ENCODE assay signal across 9 cellular contexts in genomic region chr11:117229931-117230285, GRCh38. TPM values are rescaled to one million over a fixed set of nuclear protein-coding genes. Genes with fewer than 3 reads are reported as not detected.
DNase-seq lines count a peak whose midpoint lies in the region; ATAC-seq and TF ChIP-seq lines count a peak whose summit lies in the region.
"Had no signal": no experiment of that assay in that cellular context is flagged by ENCODE, and none has a peak within 500 bp of the region (broad histone marks: within the 10 kb centered on the region; RNA-seq: fewer than 3 reads in every experiment).

No MANE protein-coding gene starts in this region.

- peaks cover 41% of the 10 kb centered on the region for H3K36me3 ChIP-seq in CD8-positive, alpha-beta memory T cell (ENCODE audit: insufficient read depth, low read length)

- intact Hi-C loops in natural killer cell (cut with micrococcal nuclease), result loop anchor here (1.0 to 10.0 kb wide), 7 partner anchors 51 to 498 kb away; partner anchors contain the start of genes BUD13, CEP164 and PAFAH1B2
- intact Hi-C loops in left cardiac atrium (cut with DNase I), result loop anchor here (5.0 to 10.0 kb wide), 4 partner anchors 355 to 445 kb away; partner anchors contain the start of genes APOA5 (in 1 of the 2) and ZPR1 (in 1 of the 2)

- peaks cover 16 to 64% (median 16%) of the 10 kb centered on the region in 3 donors for H3K36me3 Mint-ChIP-seq in CD8-positive, alpha-beta memory T cell
- H3K36me3 Mint-ChIP-seq in activated naive CD8-positive, alpha-beta T cell treated with anti-CD3 and anti-CD28 coated beads, Interleukin-2, amount 50 U/mL, for 24 hours (ENCODE audit: low read depth), result peaks cover 39% of the 10 kb centered on the region
- no peaks in the 10 kb centered on the region for H3K36me3 Mint-ChIP-seq in natural killer cell

- H3K27me3 Mint-ChIP-seq in CD8-positive, alpha-beta memory T cell, result no peaks in the 10 kb centered on the region
- H3K27me3 Mint-ChIP-seq in activated naive CD8-positive, alpha-beta T cell treated with anti-CD3 and anti-CD28 coated beads, Interleukin-2, amount 50 U/mL, for 24 hours, result no peaks in the 10 kb centered on the region
- no peaks in the 10 kb centered on the region for H3K27me3 Mint-ChIP-seq in natural killer cell (ENCODE audit: low read depth in 2 of 2)

- peaks cover 54 to 71% (median 62%) of the 10 kb centered on the region in 3 donors for H3K4me1 Mint-ChIP-seq in CD8-positive, alpha-beta memory T cell
- H3K4me1 Mint-ChIP-seq in activated naive CD8-positive, alpha-beta T cell treated with anti-CD3 and anti-CD28 coated beads, Interleukin-2, amount 50 U/mL, for 24 hours, result peaks cover 44% of the 10 kb centered on the region
- H3K4me1 Mint-ChIP-seq in natural killer cell, result peaks cover 47 to 64% of the 10 kb centered on the region in 2 donors

- ATAC-seq in activated naive CD8-positive, alpha-beta T cell treated with anti-CD3 and anti-CD28 coated beads, Interleukin-2, amount 50 U/mL, for 24 hours, result peak; percentile 6
- ATAC-seq in natural killer cell (peak in 2 of 3 donors; percentile 0 to 10), left cardiac atrium (no peak), GM19328 (IDR thresholded peaks at IDR 0.05; ENCODE audit: unreplicated experiment) (no peak)

- H3K27ac Mint-ChIP-seq in CD8-positive, alpha-beta memory T cell, result peak overlapping the region; percentile 92 to 99 (median 96)
- peak overlapping the region; percentile 100 for H3K27ac Mint-ChIP-seq in activated naive CD8-positive, alpha-beta T cell treated with anti-CD3 and anti-CD28 coated beads, Interleukin-2, amount 50 U/mL, for 24 hours
- peak overlapping the region; percentile 93 to 99 for H3K27ac Mint-ChIP-seq in natural killer cell

- H3K9me3 Mint-ChIP-seq in CD8-positive, alpha-beta memory T cell, result no peaks in the 10 kb centered on the region
- no peaks in the 10 kb centered on the region for H3K9me3 Mint-ChIP-seq in activated naive CD8-positive, alpha-beta T cell treated with anti-CD3 and anti-CD28 coated beads, Interleukin-2, amount 50 U/mL, for 24 hours
- H3K9me3 Mint-ChIP-seq in natural killer cell, result no peaks in the 10 kb centered on the region

- peak overlapping the region; percentile 92 for H3K27ac ChIP-seq in CD8-positive, alpha-beta memory T cell (ENCODE audit: low read depth, low read length)

- in situ Hi-C loops in ACHN (cut with HindIII; ENCODE audit: low pct_ligation_motif_present, low pct_unique_long_range_greater_than_20kb, low sequenced_read_pairs), result no loop called here

- no peak for TF ChIP-seq CTCF in natural killer cell (IDR thresholded peaks at IDR 0.05)

- peaks cover 42% of the 10 kb centered on the region for H3K4me1 ChIP-seq in CD8-positive, alpha-beta memory T cell (ENCODE audit: insufficient read depth, low read length)

- H3K27me3 ChIP-seq in CD8-positive, alpha-beta memory T cell (ENCODE audit: insufficient read depth, low read length, poor library complexity, severe bottlenecking), result no peaks in the 10 kb centered on the region

- H3K4me3 Mint-ChIP-seq in CD8-positive, alpha-beta memory T cell, result peak overlapping the region; percentile 90 to 100 (median 98)
- peak overlapping the region; percentile 96 for H3K4me3 Mint-ChIP-seq in activated naive CD8-positive, alpha-beta T cell treated with anti-CD3 and anti-CD28 coated beads, Interleukin-2, amount 50 U/mL, for 24 hours
- H3K4me3 Mint-ChIP-seq in natural killer cell, result peak overlapping the region; percentile 96

- POLR2A ChIA-PET in CD8-positive, alpha-beta memory T cell (lab: Charles Lee), result interaction anchor here (0.6 to 4.0 kb wide), 2 partner anchors 51 to 183 kb away, joined by 3 to 21 read pairs; partner anchors contain the start of gene SIDT2

- DNase-seq in CD8-positive, alpha-beta memory T cell, result no peak
- DNase-seq in Jurkat, Clone E6-1 (ENCODE audit: low read depth, low spot score), result no peak
- no peak for DNase-seq in activated naive CD8-positive, alpha-beta T cell treated with anti-CD3 and anti-CD28 coated beads, Interleukin-2, amount 50 U/mL, for 24 hours
- DNase-seq in natural killer cell (no peak), left cardiac atrium (no peak), ACHN (no peak), COLO668 (lab: John Stamatoyannopoulos, UW; ENCODE audit: unreplicated experiment) (no peak)
- DNase-seq: NCI-H226 had no signal

- CTCF ChIA-PET in CD8-positive, alpha-beta memory T cell (lab: Charles Lee), result interaction anchor here (0.6 to 2.8 kb wide), 7 partner anchors 16 to 439 kb away, joined by 3 to 8 read pairs (median 3); partner anchors contain the start of genes APOA5 and SIDT2

- H3K9me3 ChIP-seq in CD8-positive, alpha-beta memory T cell (ENCODE audit: low read length), result no peaks in the 10 kb centered on the region

- H3K4me3 ChIP-seq in CD8-positive, alpha-beta memory T cell (ENCODE audit: low read length), result peak overlapping the region; percentile 91
- H3K4me3 ChIP-seq in Jurkat, Clone E6-1 (ENCODE audit: low read length), result peak overlapping the region; percentile 96

RNA-seq across cellular contexts. Expression of gene PCSK7, which starts 2.0 kb away (rescaled TPM):
- 100 to 1,000 TPM in 1 of 2 experiments, 10 to 100 TPM in 1; 99.6 to 101 TPM for total RNA-seq in CD8-positive, alpha-beta memory T cell
- 81.7 TPM for polyA plus RNA-seq in CD8-positive, alpha-beta memory T cell
- 34.8 TPM for polyA plus RNA-seq in Jurkat, Clone E6-1 (2012; ENCODE audit: insufficient read depth, insufficient read length)
- 100 to 1,000 TPM; 397 to 471 (median 441) TPM for total RNA-seq in natural killer cell
- 10 to 100 TPM; 29.2 to 42.5 TPM for total RNA-seq in left cardiac atrium

RNA-seq across cellular contexts. Expression of gene RNF214, which starts 2.6 kb away (rescaled TPM):
- 10 to 100 TPM; 25.1 to 25.3 TPM for total RNA-seq in CD8-positive, alpha-beta memory T cell
- 35.0 TPM for polyA plus RNA-seq in CD8-positive, alpha-beta memory T cell
- polyA plus RNA-seq in Jurkat, Clone E6-1 (2012; ENCODE audit: insufficient read depth, insufficient read length), result 25.1 TPM
- total RNA-seq in natural killer cell, result 10 to 100 TPM; 13.7 to 20.7 (median 17.3) TPM
- total RNA-seq in left cardiac atrium, result 10 to 100 TPM; 20.3 to 21.0 TPM

RNA-seq across cellular contexts. Expression of gene TAGLN, which starts 30.7 kb away (rescaled TPM):
- 1 to 10 TPM; 1.8 to 2.2 TPM for total RNA-seq in CD8-positive, alpha-beta memory T cell
- polyA plus RNA-seq in CD8-positive, alpha-beta memory T cell, result 0.35 TPM
- polyA plus RNA-seq in Jurkat, Clone E6-1 (2012; ENCODE audit: insufficient read depth, insufficient read length), result 5.0 TPM
- total RNA-seq in natural killer cell, result 10 to 100 TPM in 1 of 3 donors, 1 to 10 TPM in 2; 8.2 to 18.0 (median 8.3) TPM
- 1,000 to 10,000 TPM in 1 of 2 donors, 100 to 1,000 TPM in 1; 829 to 1,367 TPM for total RNA-seq in left cardiac atrium

RNA-seq across cellular contexts. Expression of gene SIDT2, which starts 51.4 kb away (rescaled TPM):
- 10 to 100 TPM; 13.8 to 14.9 TPM for total RNA-seq in CD8-positive, alpha-beta memory T cell
- 2.0 TPM for polyA plus RNA-seq in CD8-positive, alpha-beta memory T cell
- 26.6 TPM for polyA plus RNA-seq in Jurkat, Clone E6-1 (2012; ENCODE audit: insufficient read depth, insufficient read length)
- total RNA-seq in natural killer cell (100 to 1,000 TPM in 1 of 3 donors, 10 to 100 TPM in 2; 80.0 to 111 (median 82.0) TPM), left cardiac atrium (10 to 100 TPM; 40.8 to 48.5 TPM)

Comparison
In these comparisons a context has a peak if more than half of its experiments do, and no peak if none do; other contexts are left out.
1. ATAC-seq: peak in activated naive CD8-positive, alpha-beta T cell treated with anti-CD3 and anti-CD28 coated beads, Interleukin-2, amount 50 U/mL, for 24 hours (single experiment) and natural killer cell (2 of 3); none in left cardiac atrium (0 of 2) and GM19328 (single experiment).
2. RNA of gene TAGLN, which starts 30.7 kb away (total RNA-seq): 829 to 1,367 TPM in left cardiac atrium; 8.2 to 18.0 TPM in natural killer cell and 1.8 to 2.2 TPM in CD8-positive, alpha-beta memory T cell; every median in the first group is over 10 times any median in the second.
3. Peak in every context shown above with its lines, with median percentiles within 50 percentile points of each other: H3K27ac Mint-ChIP-seq and H3K4me3 Mint-ChIP-seq.